Comparison of ENCODE assay signal across 8 cellular contexts in the genomic region with DNA sequence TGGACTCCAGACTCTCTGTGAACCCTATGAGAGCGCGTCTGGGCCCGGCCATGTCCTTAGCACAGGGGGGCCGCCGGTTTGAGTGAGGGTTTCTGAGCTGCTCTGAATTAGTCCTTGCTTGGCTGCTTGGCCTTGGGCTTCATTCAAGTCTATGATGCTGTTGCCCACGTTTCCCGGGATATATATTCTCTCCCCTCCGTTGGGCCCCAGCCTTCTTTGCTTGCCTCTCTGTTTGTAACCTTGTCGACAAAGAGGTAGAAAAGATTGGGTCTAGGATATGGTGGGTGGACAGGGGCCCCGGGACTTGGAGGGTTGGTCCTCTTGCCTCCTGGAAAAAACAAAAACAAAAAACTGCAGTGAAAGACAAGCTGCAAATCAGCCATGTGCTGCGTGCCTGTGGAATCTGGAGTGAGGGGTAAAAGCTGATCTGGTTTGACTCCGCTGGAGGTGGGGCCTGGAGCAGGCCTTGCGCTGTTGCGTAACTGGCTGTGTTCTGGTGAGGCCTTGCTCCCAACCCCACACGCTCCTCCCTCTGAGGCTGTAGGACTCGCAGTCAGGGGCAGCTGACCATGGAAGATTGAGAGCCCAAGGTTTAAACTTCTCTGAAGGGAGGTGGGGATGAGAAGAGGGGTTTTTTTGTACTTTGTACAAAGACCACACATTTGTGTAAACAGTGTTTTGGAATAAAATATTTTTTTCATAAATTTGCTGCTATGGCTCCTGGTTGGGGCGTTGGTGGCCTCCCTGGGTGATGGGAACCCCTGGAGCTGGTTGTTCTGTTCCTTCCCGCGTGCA.
A peak's percentile ranks its signal among the peaks of the same experiment; 100 is the strongest.
DNase-seq lines count a peak whose midpoint lies in the region; ATAC-seq, FAIRE-seq and TF ChIP-seq lines count a peak whose summit lies in the region.

No MANE protein-coding gene starts in this region.

- peak; percentile 83 for DNase-seq in NCI-H226
- peak; percentile 93 to 97 for DNase-seq in cardiac fibroblast (ENCODE audit: low read depth in 2 of 2)
- peak; percentile 75 for DNase-seq in kidney glomerular epithelial cell (lab: John Stamatoyannopoulos, UW)
- DNase-seq in stimulated activated CD8-positive, alpha-beta memory T cell treated with anti-CD3 and anti-CD28 coated beads, Interleukin-4, amount 100 ng/mL, for 48 hours: peak; percentile 48

- TF ChIP-seq CTCF in cardiac fibroblast (IDR thresholded peaks at IDR 0.05; ENCODE audit: low read depth, low read length): no peak

- peak; percentile 89 for FAIRE-seq in G401.6 (lab: Jason Lieb, UNC)

- H3K4me3 ChIP-seq in cardiac fibroblast (replicated peaks in 1 of 2; ENCODE audit: low read depth in 2 of 2, low read length in 2 of 2): no peak overlapping the region

- no peak for ATAC-seq in GM21447 (IDR thresholded peaks at IDR 0.05; ENCODE audit: unreplicated experiment)
- no peak for ATAC-seq in GM18907 (IDR thresholded peaks at IDR 0.05; ENCODE audit: unreplicated experiment)
- ATAC-seq in HG02938 (IDR thresholded peaks at IDR 0.05; ENCODE audit: unreplicated experiment): no peak
